9 cellular contexts compared by ENCODE assay signal in the genomic region with DNA sequence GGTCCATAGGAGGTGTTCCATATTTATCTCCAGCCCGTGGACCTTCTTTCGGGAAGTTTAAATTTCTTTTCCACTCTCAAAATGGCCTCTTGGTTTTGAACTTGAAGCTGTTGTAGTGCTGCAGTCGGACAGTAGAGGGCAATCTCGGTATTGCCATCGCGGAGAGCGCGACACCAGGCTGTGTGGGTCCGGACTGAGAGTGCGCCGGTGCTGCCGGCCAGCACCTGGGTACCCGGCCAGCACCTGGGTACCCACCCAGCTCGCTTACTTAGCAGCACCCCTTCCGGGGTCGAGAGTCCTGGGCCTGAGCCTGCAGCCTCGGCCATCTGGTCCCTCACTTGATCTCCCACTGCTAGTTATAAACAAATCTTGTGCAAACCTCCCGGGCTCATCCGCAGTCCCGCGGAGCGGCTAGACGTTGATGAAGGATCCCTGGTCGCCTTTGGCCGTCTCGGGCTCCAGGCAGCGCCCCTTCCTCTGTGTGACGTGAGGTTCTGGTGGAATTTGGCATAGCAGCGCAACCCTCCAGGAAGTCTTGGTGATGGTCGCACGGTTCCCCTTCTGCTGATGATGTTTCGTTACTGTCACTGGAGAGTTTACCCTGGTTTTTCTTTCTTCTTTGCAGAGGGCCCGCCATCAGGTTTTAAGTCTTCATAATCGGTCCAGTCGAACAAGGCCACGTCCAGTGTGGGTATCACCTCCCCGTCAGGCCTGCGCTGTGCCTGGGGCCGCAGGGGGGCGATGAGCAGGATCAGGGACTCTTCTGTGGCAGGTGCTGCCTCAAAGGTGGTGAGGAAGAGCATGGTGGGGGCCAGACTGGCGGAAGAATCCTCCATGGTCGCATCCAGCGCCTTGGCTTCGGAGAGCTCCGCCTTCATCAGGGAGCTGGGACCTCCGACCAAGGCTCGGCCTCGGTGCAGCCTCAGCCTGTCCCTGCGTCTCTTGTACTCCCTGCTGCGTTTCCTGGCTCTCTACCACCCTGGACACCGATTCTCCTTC. TPM values are rescaled to one million over a fixed set of nuclear protein-coding genes. Genes with fewer than 3 reads are reported as not detected.
DNase-seq lines count a peak whose midpoint lies in the region; ATAC-seq and TF ChIP-seq lines count a peak whose summit lies in the region.
"Had no signal": no experiment of that assay in that cellular context is flagged by ENCODE, and none has a peak within 500 bp of the region (broad histone marks: within the 10 kb centered on the region; RNA-seq: fewer than 3 reads in every experiment).

No MANE protein-coding gene starts in this region.

- no peaks in the 10 kb centered on the region for H3K27me3 ChIP-seq in left ventricle myocardium inferior (ENCODE audit: low read depth)

- no peaks in the 10 kb centered on the region for H3K4me1 ChIP-seq in left ventricle myocardium inferior
- no peaks in the 10 kb centered on the region for H3K4me1 ChIP-seq in OCI-LY7 (ENCODE audit: insufficient read depth, low read length, poor library complexity, severe bottlenecking)

- ATAC-seq in left ventricle myocardium superior (no peak), HG03342 (IDR thresholded peaks at IDR 0.05; ENCODE audit: unreplicated experiment) (no peak)

- TF ChIP-seq CTCF in left ventricle myocardium inferior (IDR thresholded peaks at IDR 0.05; ENCODE audit: borderline replicate concordance) (peak; percentile 48), OCI-LY7 (conservative IDR thresholded peaks at IDR 0.05; ENCODE audit: low read length) (peak; percentile 50)

- CTCF ChIA-PET in OCI-LY7 (lab: Charles Lee; ENCODE audit: unreplicated experiment), result no interaction called here

- intact Hi-C loops in left ventricle myocardium inferior (cut with micrococcal nuclease), result no loop called here
- intact Hi-C loops in left ventricle myocardium superior (cut with micrococcal nuclease), result no loop called here
- intact Hi-C loops in OCI-LY7 (cut with micrococcal nuclease; ENCODE audit: unreplicated experiment), result no loop called here

- H3K27ac ChIP-seq in left ventricle myocardium inferior (replicated peaks) (no peak overlapping the region), OCI-LY7 (ENCODE audit: low read depth, low read length, poor library complexity, severe bottlenecking) (no peak overlapping the region)

- no peaks in the 10 kb centered on the region for H4K20me1 ChIP-seq in OCI-LY7 (ENCODE audit: insufficient read depth, low read length)

- DNase-seq in left ventricle myocardium inferior (no peak), left ventricle myocardium superior (no peak), OCI-LY7 (ENCODE audit: low spot score) (no peak), astrocyte of the hippocampus (ENCODE audit: low read depth, low spot score) (peak; percentile 7), medulla oblongata (ENCODE audit: extremely low spot score) (peak; percentile 1), Kasumi-1 (lab: John Stamatoyannopoulos, UW) (no peak)
- DNase-seq in activated CD4-positive, CD25-positive, alpha-beta regulatory T cell (lab: John Stamatoyannopoulos, UW), result no peak

- H3K36me3 ChIP-seq in left ventricle myocardium inferior (no peaks in the 10 kb centered on the region), OCI-LY7 (ENCODE audit: insufficient read depth, low read length) (no peaks in the 10 kb centered on the region)

- no peaks in the 10 kb centered on the region for H3K79me2 ChIP-seq in OCI-LY7 (ENCODE audit: insufficient read depth, low read depth, low read length)

- no peak overlapping the region for H2AFZ ChIP-seq in OCI-LY7 (ENCODE audit: low read length)

- H3K9me3 ChIP-seq in left ventricle myocardium inferior (replicated peaks) (no peaks in the 10 kb centered on the region), OCI-LY7 (ENCODE audit: low read length) (no peaks in the 10 kb centered on the region)

- H3K4me3 ChIP-seq in left ventricle myocardium inferior (no peak overlapping the region), OCI-LY7 (ENCODE audit: low read depth, low read length, poor library complexity, severe bottlenecking) (no peak overlapping the region)

- BruUV-seq in OCI-LY7 (replicated peaks; lab: Mats Ljungman, UMichigan), result no TSS peak

- H3K4me2 ChIP-seq in OCI-LY7 (ENCODE audit: low read length), result no peak overlapping the region

- POLR2A ChIA-PET in OCI-LY7 (lab: Charles Lee), result no interaction called here

- H3K9me2 ChIP-seq in OCI-LY7 (ENCODE audit: insufficient read depth, low read length), result no peaks in the 10 kb centered on the region

RNA-seq across cellular contexts. Expression of a gene that starts 17.8 kb away (rescaled TPM):
- total RNA-seq in left ventricle myocardium inferior (not detected), left ventricle myocardium superior (not detected), OCI-LY7 (2022) (not detected in 2 replicates)
- not detected in 2 replicates for total RNA-seq in OCI-LY7 (2014; rRNA removed; shearing (Covaris generic))
- total RNA-seq: skeletal muscle tissue had no signal

RNA-seq across cellular contexts. Expression of a gene that starts 51.5 kb away (rescaled TPM):
- total RNA-seq in left ventricle myocardium inferior (5.0 TPM), left ventricle myocardium superior (5.8 TPM), OCI-LY7 (2022) (0.11 TPM in 1 of 2 replicates, not detected in the other)
- not detected in 2 replicates for total RNA-seq in OCI-LY7 (2014; rRNA removed; shearing (Covaris generic))

Comparison
In these comparisons a context has a peak if more than half of its experiments do, and no peak if none do; other contexts are left out.
1. DNase-seq: peak in astrocyte of the hippocampus (single experiment) and medulla oblongata (single experiment); none in left ventricle myocardium inferior (single experiment), left ventricle myocardium superior (single experiment), OCI-LY7 (single experiment), Kasumi-1 (0 of 2) and activated CD4-positive, CD25-positive, alpha-beta regulatory T cell (0 of 4).